ENCODE assay signal across 8 cellular contexts in the genomic region with DNA sequence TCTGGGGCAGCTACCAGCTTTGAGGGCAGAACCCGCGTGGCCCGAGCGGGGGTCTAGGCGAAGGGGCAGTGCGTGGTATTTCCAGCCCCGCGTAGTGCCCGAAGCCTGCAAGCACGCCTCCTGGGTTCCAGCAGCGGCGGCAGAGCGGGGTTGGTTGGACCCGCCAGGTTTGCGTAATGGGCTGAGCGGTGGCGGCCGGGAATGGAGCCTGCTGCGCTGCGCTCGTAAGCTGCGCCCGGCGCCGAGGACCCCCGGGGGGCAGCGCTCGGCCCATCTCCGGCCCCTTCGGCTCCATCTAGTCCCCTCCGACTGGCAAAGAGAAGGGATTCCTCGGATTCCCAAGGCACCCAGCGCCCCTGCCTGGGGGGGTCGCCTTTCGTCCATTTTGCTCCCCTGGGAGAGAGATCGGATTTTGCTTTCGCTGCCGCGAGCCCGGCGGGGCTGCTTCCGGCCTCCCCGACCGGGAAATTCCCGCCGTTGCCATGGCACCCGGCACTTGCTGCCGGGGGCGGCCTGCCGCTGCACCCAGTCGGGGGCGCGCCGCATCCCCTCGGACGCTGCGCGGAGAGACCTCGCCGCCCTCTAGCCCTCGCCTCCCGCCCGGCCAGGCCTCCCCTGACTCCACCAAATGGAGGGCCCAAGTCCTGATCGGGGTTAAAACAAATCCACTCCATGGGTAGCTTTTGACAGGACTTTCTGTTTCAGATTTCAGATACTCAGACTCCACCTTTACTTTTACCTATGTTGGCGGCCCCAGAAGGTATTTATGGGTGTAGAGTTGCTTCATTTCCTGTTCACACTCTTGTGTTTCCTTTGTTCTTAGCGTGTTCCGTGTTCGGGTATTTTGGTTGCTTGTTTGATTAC.
DNase-seq lines count a peak whose midpoint lies in the region; ATAC-seq, FAIRE-seq and TF ChIP-seq lines count a peak whose summit lies in the region.
"Not testable (repeated sequence)": the region's sequence is repeated elsewhere in the genome, so short reads cannot be mapped to it uniquely, and the experiment has no call there.

No MANE protein-coding gene starts in this region.

- intact Hi-C loops in CD4-positive, alpha-beta T cell (cut with DNase I, micrococcal nuclease); activated T-helper 1 cell treated with anti-CD3 and anti-CD28 coated beads, Interleukin-12 subunit alpha, Interleukin-12 subunit beta, Interleukin-2, Interleukin-4 antibody, amounts not matched to agents 30 ng/mL and 10 ng/mL and 1 ng/mL, durations not matched to agents 14 hours and 24 hours and 36 hours (cut with micrococcal nuclease); psoas muscle (cut with DNase I): not testable (repeated sequence)

- peak overlapping the region; percentile 92 for H3K27ac Mint-ChIP-seq in CD4-positive, alpha-beta T cell
- H3K27ac Mint-ChIP-seq in activated T-helper 1 cell treated with anti-CD3 and anti-CD28 coated beads, Interleukin-12 subunit alpha, Interleukin-12 subunit beta, Interleukin-2, Interleukin-4 antibody, amounts not matched to agents 30 ng/mL and 10 ng/mL and 1 ng/mL, durations not matched to agents 14 hours and 24 hours and 36 hours: peak overlapping the region; percentile 85
- peak overlapping the region; percentile 83 for H3K27ac Mint-ChIP-seq in stimulated activated effector memory CD8-positive, alpha-beta T cell treated with anti-CD3 and anti-CD28 coated beads, Interleukin-12 subunit alpha, Interleukin-12 subunit beta, amount 100 ng/mL, for 72 hours

- CTCF ChIA-PET in CD4-positive, alpha-beta T cell (lab: Charles Lee): not testable (repeated sequence)

- peak overlapping the region; percentile 90 for H3K4me3 Mint-ChIP-seq in CD4-positive, alpha-beta T cell
- peak overlapping the region; percentile 83 for H3K4me3 Mint-ChIP-seq in activated T-helper 1 cell treated with anti-CD3 and anti-CD28 coated beads, Interleukin-12 subunit alpha, Interleukin-12 subunit beta, Interleukin-2, Interleukin-4 antibody, amounts not matched to agents 30 ng/mL and 10 ng/mL and 1 ng/mL, durations not matched to agents 14 hours and 24 hours and 36 hours
- H3K4me3 Mint-ChIP-seq in stimulated activated effector memory CD8-positive, alpha-beta T cell treated with anti-CD3 and anti-CD28 coated beads, Interleukin-12 subunit alpha, Interleukin-12 subunit beta, amount 100 ng/mL, for 72 hours: peak overlapping the region; percentile 60

- H3K36me3 ChIP-seq in KOPT-K1 (ENCODE audit: insufficient read depth, low read length); keratinocyte (ENCODE audit: control insufficient read depth in 2 of 2, extremely low read depth in 1 of 2, insufficient read depth in 2 of 2, low read length in 2 of 2); psoas muscle (ENCODE audit: insufficient read depth in 1 of 2, low read depth in 1 of 2): not testable (repeated sequence)

- WGBS in psoas muscle, 3 donors: 0 to 3% (median 1%) methylated on average over 10 to 33 of the region's 68 CpGs

- H3K27me3 Mint-ChIP-seq in CD4-positive, alpha-beta T cell; activated T-helper 1 cell treated with anti-CD3 and anti-CD28 coated beads, Interleukin-12 subunit alpha, Interleukin-12 subunit beta, Interleukin-2, Interleukin-4 antibody, amounts not matched to agents 30 ng/mL and 10 ng/mL and 1 ng/mL, durations not matched to agents 14 hours and 24 hours and 36 hours (ENCODE audit: insufficient read depth): not testable (repeated sequence)

- H3K36me3 Mint-ChIP-seq in CD4-positive, alpha-beta T cell (ENCODE audit: low read depth); activated T-helper 1 cell treated with anti-CD3 and anti-CD28 coated beads, Interleukin-12 subunit alpha, Interleukin-12 subunit beta, Interleukin-2, Interleukin-4 antibody, amounts not matched to agents 30 ng/mL and 10 ng/mL and 1 ng/mL, durations not matched to agents 14 hours and 24 hours and 36 hours (ENCODE audit: low read depth); stimulated activated effector memory CD8-positive, alpha-beta T cell treated with anti-CD3 and anti-CD28 coated beads, Interleukin-12 subunit alpha, Interleukin-12 subunit beta, amount 100 ng/mL, for 72 hours: not testable (repeated sequence)

- H3K4me2 ChIP-seq in keratinocyte (ENCODE audit: control insufficient read depth, extremely low read depth, insufficient read depth, low read depth, low read length): not testable (repeated sequence)

- not testable (repeated sequence) for H3K9me3 ChIP-seq in CD4-positive, alpha-beta T cell (ENCODE audit: control insufficient read depth, low read length); KOPT-K1 (ENCODE audit: insufficient read depth, low read length, poor library complexity, severe bottlenecking); keratinocyte (ENCODE audit: control insufficient read depth, low read depth, low read length); psoas muscle

- not testable (repeated sequence) for H3K4me1 Mint-ChIP-seq in CD4-positive, alpha-beta T cell (ENCODE audit: low read depth); activated T-helper 1 cell treated with anti-CD3 and anti-CD28 coated beads, Interleukin-12 subunit alpha, Interleukin-12 subunit beta, Interleukin-2, Interleukin-4 antibody, amounts not matched to agents 30 ng/mL and 10 ng/mL and 1 ng/mL, durations not matched to agents 14 hours and 24 hours and 36 hours (ENCODE audit: low read depth); stimulated activated effector memory CD8-positive, alpha-beta T cell treated with anti-CD3 and anti-CD28 coated beads, Interleukin-12 subunit alpha, Interleukin-12 subunit beta, amount 100 ng/mL, for 72 hours

- H2AFZ ChIP-seq in keratinocyte (ENCODE audit: control insufficient read depth, low read length): not testable (repeated sequence)

- H3K9me1 ChIP-seq in keratinocyte (ENCODE audit: control insufficient read depth, extremely low read depth, insufficient read depth, low read length): not testable (repeated sequence)

- H3K9me3 Mint-ChIP-seq in CD4-positive, alpha-beta T cell; activated T-helper 1 cell treated with anti-CD3 and anti-CD28 coated beads, Interleukin-12 subunit alpha, Interleukin-12 subunit beta, Interleukin-2, Interleukin-4 antibody, amounts not matched to agents 30 ng/mL and 10 ng/mL and 1 ng/mL, durations not matched to agents 14 hours and 24 hours and 36 hours; stimulated activated effector memory CD8-positive, alpha-beta T cell treated with anti-CD3 and anti-CD28 coated beads, Interleukin-12 subunit alpha, Interleukin-12 subunit beta, amount 100 ng/mL, for 72 hours: not testable (repeated sequence)

- POLR2A ChIA-PET in CD4-positive, alpha-beta T cell (lab: Charles Lee): not testable (repeated sequence)

- H3K27ac ChIP-seq in CD4-positive, alpha-beta T cell (ENCODE audit: low read depth, low read length): peak overlapping the region; percentile 85
- H3K27ac ChIP-seq in KOPT-K1 (ENCODE audit: low read depth, low read length, poor library complexity, severe bottlenecking) (peak overlapping the region; percentile 18), keratinocyte (ENCODE audit: control insufficient read depth, insufficient read depth, low read length) (peak overlapping the region; percentile 63), psoas muscle (peak overlapping the region; percentile 86)

- dilution Hi-C loops in keratinocyte (cut with MboI; ENCODE audit: extremely low pct_ligation_motif_present, low sequenced_read_pairs): not testable (repeated sequence)

- peak; percentile 48 to 72 (median 58) for DNase-seq in CD4-positive, alpha-beta T cell
- DNase-seq in SW 1271 (lab: John Stamatoyannopoulos, UW) (peak; percentile 1 to 8), psoas muscle (peak; percentile 59 to 67)
- DNase-seq in activated T-helper 1 cell treated with anti-CD3 and anti-CD28 coated beads, Interleukin-12 subunit alpha, Interleukin-12 subunit beta, Interleukin-2, Interleukin-4 antibody, amounts not matched to agents 30 ng/mL and 10 ng/mL and 1 ng/mL, durations not matched to agents 14 hours and 24 hours and 36 hours (ENCODE audit: low spot score): peak; percentile 64
- peak; percentile 61 for DNase-seq in effector CD4-positive, alpha-beta T cell
- DNase-seq in keratinocyte (ENCODE audit: low read depth, low spot score): not testable (repeated sequence)
- peak; percentile 40 to 88 for DNase-seq in stimulated activated effector memory CD8-positive, alpha-beta T cell treated with anti-CD3 and anti-CD28 coated beads, Interleukin-12 subunit alpha, Interleukin-12 subunit beta, amount 100 ng/mL, for 72 hours (ENCODE audit: low spot score in 2 of 2)

- H4K20me1 ChIP-seq in keratinocyte (ENCODE audit: control insufficient read depth, extremely low read depth, insufficient read depth, low read length): not testable (repeated sequence)

- not testable (repeated sequence) for H3K27me3 ChIP-seq in CD4-positive, alpha-beta T cell (ENCODE audit: control insufficient read depth, insufficient read depth, low read length); keratinocyte (ENCODE audit: control insufficient read depth, extremely low read depth, insufficient read depth, low read length); psoas muscle (ENCODE audit: insufficient read depth in 3 of 3, low read length in 2 of 3)

- not testable (repeated sequence) for H3K4me1 ChIP-seq in keratinocyte (ENCODE audit: control insufficient read depth, extremely low read depth, insufficient read depth, low read length); psoas muscle

- H3K9ac ChIP-seq in keratinocyte (ENCODE audit: control insufficient read depth, extremely low read depth, insufficient read depth, low read length): peak overlapping the region; percentile 77

- not testable (repeated sequence) for TF ChIP-seq CTCF in CD4-positive, alpha-beta T cell (IDR thresholded peaks at IDR 0.05); keratinocyte (optimal IDR thresholded peaks at IDR 0.05 in 1 of 3, IDR thresholded peaks at IDR 0.05 in 1 of 3, conservative IDR thresholded peaks at IDR 0.05 in 1 of 3; ENCODE audit: extremely low read depth in 1 of 3, insufficient read depth in 2 of 3, low read length in 3 of 3); psoas muscle (IDR thresholded peaks at IDR 0.05)

- not testable (repeated sequence) for FAIRE-seq in keratinocyte (lab: Jason Lieb, UNC)

- H3K4me3 ChIP-seq in keratinocyte (ENCODE audit: control insufficient read depth in 2 of 3, extremely low read depth in 1 of 3, insufficient read depth in 2 of 3, low read depth in 1 of 3, low read length in 3 of 3): peak overlapping the region in 2 of 3 experiments; percentile 32 to 48
- H3K4me3 ChIP-seq in psoas muscle: peak overlapping the region; percentile 70

- not testable (repeated sequence) for H3K79me2 ChIP-seq in keratinocyte (ENCODE audit: control insufficient read depth, insufficient read depth, low read length)

- not testable (repeated sequence) for ATAC-seq in CD4-positive, alpha-beta T cell (ENCODE audit: poor library complexity); psoas muscle; stimulated activated effector memory CD8-positive, alpha-beta T cell treated with anti-CD3 and anti-CD28 coated beads, Interleukin-12 subunit alpha, Interleukin-12 subunit beta, amount 100 ng/mL, for 72 hours

Comparison
In these comparisons a context has a peak if more than half of its experiments do, and no peak if none do; other contexts are left out.
1. H3K27ac ChIP-seq: peak in every context shown above with its lines; median percentile 86 in psoas muscle; 85 in CD4-positive, alpha-beta T cell; 63 in keratinocyte; 18 in KOPT-K1.